In genomic region chr6:77740380-77740779, GRCh38 we compare ENCODE assay signal across 9 cellular contexts.
DNase-seq lines count a peak whose midpoint lies in the region; ATAC-seq and TF ChIP-seq lines count a peak whose summit lies in the region.
"Had no signal": no experiment of that assay in that cellular context is flagged by ENCODE, and none has a peak within 500 bp of the region (broad histone marks: within the 10 kb centered on the region; RNA-seq: fewer than 3 reads in every experiment).

No MANE protein-coding gene starts in this region.

- peak; percentile 11 for DNase-seq in GM13976 (ENCODE audit: low spot score)
- DNase-seq in NAMALWA (ENCODE audit: low spot score) = peak; percentile 44
- no peak for DNase-seq in coronary artery (ENCODE audit: low spot score)
- DNase-seq in prostate gland (ENCODE audit: low spot score) = no peak
- DNase-seq in activated naive CD8-positive, alpha-beta T cell treated with anti-CD3 and anti-CD28 coated beads for 36 hours = no peak
- no peak for DNase-seq in NCI-H146 treated with DMSO at 0.1 percent for 48 hours (lab: John Stamatoyannopoulos, UW; ENCODE audit: unreplicated experiment)
- DNase-seq: activated CD8-positive, alpha-beta memory T cell treated with anti-CD3 and anti-CD28 coated beads for 24 hours; left ventricle myocardium superior had no signal

- TF ChIP-seq POLR2A in prostate gland (IDR thresholded peaks at IDR 0.05) = no peak

- H3K27ac ChIP-seq in coronary artery (no peak overlapping the region), prostate gland (no peak overlapping the region)

- peak; percentile 25 for TF ChIP-seq CTCF in GM13976 (IDR thresholded peaks at IDR 0.05; ENCODE audit: borderline replicate concordance, control extremely low read depth, extremely low read depth, insufficient read depth, missing control alignments)
- TF ChIP-seq CTCF in coronary artery (IDR thresholded peaks at IDR 0.05) = peak; percentile 22
- TF ChIP-seq CTCF in prostate gland (IDR thresholded peaks at IDR 0.05) = peak in 3 of 4 experiments; percentile 58 to 60 (median 60)

- no peak overlapping the region for H3K27ac Mint-ChIP-seq in activated naive CD8-positive, alpha-beta T cell treated with anti-CD3 and anti-CD28 coated beads for 36 hours

- no peaks in the 10 kb centered on the region for H3K27me3 ChIP-seq in prostate gland (replicated peaks; ENCODE audit: insufficient read depth)

- H3K36me3 ChIP-seq in prostate gland = no peaks in the 10 kb centered on the region

- intact Hi-C loops in prostate gland (cut with DNase I) = loop anchor here (10.0 kb wide), 1 partner anchor 1074 kb away; no protein-coding TSS in a partner anchor

- H3K9me3 Mint-ChIP-seq in activated naive CD8-positive, alpha-beta T cell treated with anti-CD3 and anti-CD28 coated beads for 36 hours = peaks cover 6% of the 10 kb centered on the region

- H3K4me1 Mint-ChIP-seq in activated naive CD8-positive, alpha-beta T cell treated with anti-CD3 and anti-CD28 coated beads for 36 hours = no peaks in the 10 kb centered on the region

- in situ Hi-C loops in GM13976 (cut with MboI; ENCODE audit: low sequenced_read_pairs, unreplicated experiment) = no loop called here

- no peaks in the 10 kb centered on the region for H3K36me3 Mint-ChIP-seq in activated naive CD8-positive, alpha-beta T cell treated with anti-CD3 and anti-CD28 coated beads for 36 hours

- H3K9me3 ChIP-seq in prostate gland = no peaks in the 10 kb centered on the region

- WGBS in prostate gland = 7% methylated on average over 1 of the region's 1 CpG

- ATAC-seq in GM18873 (IDR thresholded peaks at IDR 0.05; ENCODE audit: low FRiP score, unreplicated experiment) = no peak
- ATAC-seq: left ventricle myocardium superior had no signal

- H3K4me3 Mint-ChIP-seq in activated naive CD8-positive, alpha-beta T cell treated with anti-CD3 and anti-CD28 coated beads for 36 hours = no peak overlapping the region

- H3K4me3 ChIP-seq in coronary artery (no peak overlapping the region), prostate gland (no peak overlapping the region)

- H3K4me1 ChIP-seq in prostate gland (replicated peaks) = no peaks in the 10 kb centered on the region

- H3K27me3 Mint-ChIP-seq in activated naive CD8-positive, alpha-beta T cell treated with anti-CD3 and anti-CD28 coated beads for 36 hours = peaks cover 5% of the 10 kb centered on the region

Comparison
In these comparisons a context has a peak if more than half of its experiments do, and no peak if none do; other contexts are left out.
1. DNase-seq: peak in GM13976 (single experiment) and NAMALWA (single experiment); none in coronary artery (single experiment), prostate gland (single experiment), activated naive CD8-positive, alpha-beta T cell treated with anti-CD3 and anti-CD28 coated beads for 36 hours (single experiment) and NCI-H146 treated with DMSO at 0.1 percent for 48 hours (single experiment).
2. Peak in every context shown above with its lines, with median percentiles within 50 percentile points of each other: CTCF ChIP-seq.